In the genomic region with DNA sequence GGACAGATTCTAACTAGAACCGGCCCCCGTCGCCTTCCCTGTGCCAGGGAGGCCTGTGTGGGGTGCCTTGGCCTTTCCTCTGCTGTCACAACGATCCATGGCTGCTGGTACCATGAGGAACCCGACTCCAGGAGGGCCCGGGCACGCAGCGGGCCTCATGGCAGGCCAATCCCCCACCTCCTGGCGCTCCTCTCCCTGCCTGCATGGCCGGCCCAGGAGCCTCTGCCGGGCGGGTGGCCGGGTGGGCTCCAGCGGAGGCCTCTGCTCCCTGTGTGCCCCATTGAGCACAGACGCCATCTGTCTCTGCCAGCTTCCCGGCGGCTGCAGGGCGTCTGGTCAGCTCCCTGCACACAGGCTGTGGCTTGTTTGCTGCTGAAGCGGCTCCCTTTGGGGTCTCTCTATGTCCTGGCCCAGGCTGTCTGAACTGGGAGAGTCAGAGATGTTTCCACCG, we compare ENCODE assay signal across 22 cellular contexts.
DNase-seq lines count a peak whose midpoint lies in the region; ATAC-seq, FAIRE-seq and TF ChIP-seq lines count a peak whose summit lies in the region.
"Had no signal": no experiment of that assay in that cellular context is flagged by ENCODE, and none has a peak within 500 bp of the region (broad histone marks: within the 10 kb centered on the region; RNA-seq: fewer than 3 reads in every experiment).

No MANE protein-coding gene starts in this region.

- H3K23me2 ChIP-seq in H1 (ENCODE audit: low read depth, low read length) = no peaks in the 10 kb centered on the region

- H2BK15ac ChIP-seq in IMR-90 (ENCODE audit: low read depth, low read length) (no peak overlapping the region), H1 (ENCODE audit: low read length) (no peak overlapping the region)

- H3K9me1 ChIP-seq in IMR-90 (ENCODE audit: insufficient read depth, low read length) = no peaks in the 10 kb centered on the region

- no peak for TF ChIP-seq EP300 in H1 (IDR thresholded peaks at IDR 0.05; ENCODE audit: borderline replicate concordance in 1 of 2, low read depth in 2 of 2, low read length in 2 of 2)

- H4K5ac ChIP-seq in IMR-90 (ENCODE audit: low read depth, low read length) (no peak overlapping the region), H1 (ENCODE audit: insufficient read length, low read depth, low read length) (no peak overlapping the region)

- H3K36me3 ChIP-seq in IMR-90 (ENCODE audit: control insufficient read depth, insufficient read depth, low read length) (no peaks in the 10 kb centered on the region), H1 (ENCODE audit: control insufficient read depth in 2 of 4, insufficient read depth in 4 of 4, low read length in 3 of 4) (no peaks in the 10 kb centered on the region)

- dilution Hi-C loops in IMR-90 (cut with HindIII; ENCODE audit: low sequenced_read_pairs, unreplicated experiment) = no loop called here

- H3K14ac ChIP-seq in IMR-90 (replicated peaks; ENCODE audit: low read depth, low read length) = no peak overlapping the region
- no peak overlapping the region for H3K14ac ChIP-seq in H1 (ENCODE audit: insufficient read length)

- H2AK5ac ChIP-seq in IMR-90 (ENCODE audit: low read depth, low read length) = no peak overlapping the region
- H2AK5ac ChIP-seq in H1 (ENCODE audit: low read depth, low read length) = no peak overlapping the region

- POLR2A ChIA-PET in IMR-90 (lab: Charles Lee; ENCODE audit: unreplicated experiment) = no interaction called here
- POLR2A ChIA-PET in H1 (lab: Charles Lee; ENCODE audit: partially characterized antibody) = no interaction called here

- H3K27ac ChIP-seq in IMR-90 (ENCODE audit: insufficient read depth, low read length) (no peak overlapping the region), H1 (ENCODE audit: low read depth, low read length) (no peak overlapping the region)
- H3K27ac ChIP-seq: body of pancreas had no signal

- H3K79me1 ChIP-seq in IMR-90 (ENCODE audit: low read depth in 1 of 2, low read length in 2 of 2) (no peaks in the 10 kb centered on the region), H1 (ENCODE audit: low read depth, low read length) (no peaks in the 10 kb centered on the region)

- H2BK20ac ChIP-seq in IMR-90 (ENCODE audit: low read depth, low read length) (no peak overlapping the region), H1 (ENCODE audit: low read length) (no peak overlapping the region)

- H3K4me3 ChIP-seq in IMR-90 (ENCODE audit: insufficient read depth, low read depth, low read length) (no peak overlapping the region), H1 (ENCODE audit: extremely low read depth in 1 of 4, insufficient read depth in 2 of 4, low read depth in 3 of 4, low read length in 4 of 4) (no peak overlapping the region)
- H3K4me3 ChIP-seq: A549, body of pancreas had no signal

- no peak for FAIRE-seq in H1 (lab: Jason Lieb, UNC)
- FAIRE-seq: A549, kidney, urothelium cell line had no signal

- H3K4me3 Mint-ChIP-seq in activated CD8-positive, alpha-beta memory T cell treated with anti-CD3 and anti-CD28 coated beads, Interleukin-2, amount 10 ng/mL, durations not matched to agents 7 days and 5 days = no peak overlapping the region
- H3K4me3 Mint-ChIP-seq in T-helper 2 cell treated with Interferon-gamma antibody and Interleukin-4, amounts not matched to agents 5 μg/mL and 100 μg/mL, for 36 hours = no peak overlapping the region
- H3K4me3 Mint-ChIP-seq: activated CD8-positive, alpha-beta T cell treated with anti-CD3 and anti-CD28 coated beads for 36 hours; activated naive CD8-positive, alpha-beta T cell treated with anti-CD3 and anti-CD28 coated beads for 36 hours; memory B cell; WTC11 had no signal

- no peak overlapping the region for H3K56ac ChIP-seq in IMR-90 (ENCODE audit: extremely low read depth, insufficient read depth, low read length)
- no peak overlapping the region for H3K56ac ChIP-seq in H1 (replicated peaks; ENCODE audit: insufficient read length, low read depth, low read length)

- H3K18ac ChIP-seq in IMR-90 (ENCODE audit: low read depth, low read length) (no peak overlapping the region), H1 (ENCODE audit: extremely low read depth, low read length) (no peak overlapping the region)

- no peaks in the 10 kb centered on the region for H3K9me3 Mint-ChIP-seq in activated CD8-positive, alpha-beta memory T cell treated with anti-CD3 and anti-CD28 coated beads, Interleukin-2, amount 10 ng/mL, durations not matched to agents 7 days and 5 days (ENCODE audit: low read depth)
- H3K9me3 Mint-ChIP-seq in T-helper 2 cell treated with Interferon-gamma antibody and Interleukin-4, amounts not matched to agents 5 μg/mL and 100 μg/mL, for 36 hours = no peaks in the 10 kb centered on the region
- H3K9me3 Mint-ChIP-seq: activated CD8-positive, alpha-beta T cell treated with anti-CD3 and anti-CD28 coated beads for 36 hours; activated naive CD8-positive, alpha-beta T cell treated with anti-CD3 and anti-CD28 coated beads for 36 hours; activated T-cell treated with anti-CD3 and anti-CD28 coated beads, Interleukin-2, amount 50 U/mL, for 72 hours; memory B cell; WTC11 had no signal

- CTCF ChIA-PET in activated CD8-positive, alpha-beta memory T cell treated with anti-CD3 and anti-CD28 coated beads, Interleukin-2, amount 10 ng/mL, durations not matched to agents 7 days and 5 days (lab: Charles Lee) = no interaction called here
- CTCF ChIA-PET in IMR-90 (lab: Yijun Ruan, JAX) = no interaction called here
- CTCF ChIA-PET in H1 (lab: Charles Lee; ENCODE audit: partially characterized antibody) = interaction anchor here (0.9 to 3.1 kb wide), 4 partner anchors 33 to 269 kb away, joined by 3 to 13 read pairs (median 3); no protein-coding TSS in a partner anchor

- H2BK120ac ChIP-seq in IMR-90 (ENCODE audit: low read depth, low read length) (no peak overlapping the region), H1 (replicated peaks; ENCODE audit: low read depth, low read length) (no peak overlapping the region)

- H3K9me3 ChIP-seq in IMR-90 (ENCODE audit: control insufficient read depth, insufficient read depth, low read length) (no peaks in the 10 kb centered on the region), H1 (ENCODE audit: insufficient read depth in 2 of 2, low read depth in 1 of 2, low read length in 1 of 2) (no peaks in the 10 kb centered on the region)
- H3K9me3 ChIP-seq: A549, body of pancreas had no signal

- no peak overlapping the region for H2BK5ac ChIP-seq in IMR-90 (ENCODE audit: low read depth, low read length, poor library complexity, severe bottlenecking)
- no peak overlapping the region for H2BK5ac ChIP-seq in H1 (ENCODE audit: low read depth, low read length)

- H4K91ac ChIP-seq in IMR-90 (ENCODE audit: insufficient read depth, low read depth, low read length) = no peak overlapping the region
- H4K91ac ChIP-seq in H1 (replicated peaks; ENCODE audit: insufficient read length, low read length) = no peak overlapping the region

- H4K20me1 ChIP-seq in IMR-90 (ENCODE audit: insufficient read depth, low read length) (no peaks in the 10 kb centered on the region), H1 (replicated peaks in 1 of 2; ENCODE audit: control insufficient read depth in 1 of 2, insufficient read depth in 2 of 2, low read length in 2 of 2) (no peaks in the 10 kb centered on the region)

- in situ Hi-C loops in IMR-90 (cut with MboI; ENCODE audit: low sequenced_read_pairs) = no loop called here

- no peaks in the 10 kb centered on the region for H3K79me2 ChIP-seq in H1 (ENCODE audit: control insufficient read depth in 1 of 2, insufficient read depth in 2 of 2, low read length in 2 of 2)

- H2AFZ ChIP-seq in IMR-90 (replicated peaks; ENCODE audit: low read length, poor library complexity) (no peak overlapping the region), H1 (ENCODE audit: low read length) (no peak overlapping the region)

- H3K36me3 Mint-ChIP-seq in activated CD8-positive, alpha-beta memory T cell treated with anti-CD3 and anti-CD28 coated beads, Interleukin-2, amount 10 ng/mL, durations not matched to agents 7 days and 5 days = no peaks in the 10 kb centered on the region
- no peaks in the 10 kb centered on the region for H3K36me3 Mint-ChIP-seq in T-helper 2 cell treated with Interferon-gamma antibody and Interleukin-4, amounts not matched to agents 5 μg/mL and 100 μg/mL, for 36 hours (ENCODE audit: low read depth)
- H3K36me3 Mint-ChIP-seq: activated naive CD8-positive, alpha-beta T cell treated with anti-CD3 and anti-CD28 coated beads for 36 hours; memory B cell; WTC11 had no signal

- TF ChIP-seq CTCF in IMR-90 (conservative IDR thresholded peaks at IDR 0.05; ENCODE audit: low read depth, low read length) (no peak), H1 (IDR thresholded peaks at IDR 0.05; ENCODE audit: control extremely low read depth in 1 of 3, insufficient read depth in 1 of 3, low read depth in 1 of 3, low read length in 3 of 3) (no peak)

- 71% methylated on average over 16 of the region's 20 CpGs; no CpG with 5 or more reads in 1 of the 2 experiments for WGBS in IMR-90 (ENCODE audit: extremely low coverage in 2 of 2, insufficient read length in 1 of 2), 2 experiments
- 89% methylated on average over 19 of the region's 20 CpGs; no CpG with 5 or more reads in 1 of the 2 experiments for WGBS in H1 (ENCODE audit: extremely low coverage in 1 of 2, insufficient coverage in 1 of 2, insufficient read length in 1 of 2, insufficient replicate concordance in 2 of 2, low coverage in 1 of 2, low lambda C conversion rate in 2 of 2, missing lambda C conversion rate in 1 of 2), 2 experiments

- H3K27me3 Mint-ChIP-seq in activated CD8-positive, alpha-beta memory T cell treated with anti-CD3 and anti-CD28 coated beads, Interleukin-2, amount 10 ng/mL, durations not matched to agents 7 days and 5 days = no peaks in the 10 kb centered on the region
- H3K27me3 Mint-ChIP-seq in T-helper 2 cell treated with Interferon-gamma antibody and Interleukin-4, amounts not matched to agents 5 μg/mL and 100 μg/mL, for 36 hours (ENCODE audit: low read depth) = no peaks in the 10 kb centered on the region
- H3K27me3 Mint-ChIP-seq: activated CD8-positive, alpha-beta T cell treated with anti-CD3 and anti-CD28 coated beads for 36 hours; activated naive CD8-positive, alpha-beta T cell treated with anti-CD3 and anti-CD28 coated beads for 36 hours; memory B cell had no signal

- H2BK12ac ChIP-seq in H1 (ENCODE audit: low read depth, low read length) = no peak overlapping the region

- no peak overlapping the region for H3K4me2 ChIP-seq in IMR-90 (ENCODE audit: low read depth, low read length)
- H3K4me2 ChIP-seq in H1 (ENCODE audit: insufficient read depth in 1 of 2, low read depth in 2 of 2, low read length in 2 of 2) = no peak overlapping the region
- H3K4me2 ChIP-seq: A549 had no signal

- H3K9ac ChIP-seq in IMR-90 (ENCODE audit: low read depth, low read length) (no peak overlapping the region), H1 (replicated peaks in 1 of 4; ENCODE audit: extremely low read depth in 1 of 4, low read depth in 3 of 4, low read length in 3 of 4) (no peak overlapping the region)

- H4K8ac ChIP-seq in IMR-90 (ENCODE audit: low read depth in 2 of 2, low read length in 2 of 2) (no peak overlapping the region), H1 (ENCODE audit: extremely low read depth, insufficient read depth, low read length) (peak overlapping the region; percentile 3; the same call in 1 of the 2 replicates)

- no peak overlapping the region; the same call in 1 of the 2 replicates for H3K4ac ChIP-seq in IMR-90 (ENCODE audit: low read depth, low read length)
- no peak overlapping the region for H3K4ac ChIP-seq in H1 (replicated peaks; ENCODE audit: insufficient read length, low read depth, low read length)

- no peak overlapping the region for H3K27ac Mint-ChIP-seq in activated CD8-positive, alpha-beta memory T cell treated with anti-CD3 and anti-CD28 coated beads, Interleukin-2, amount 10 ng/mL, durations not matched to agents 7 days and 5 days
- H3K27ac Mint-ChIP-seq in T-helper 2 cell treated with Interferon-gamma antibody and Interleukin-4, amounts not matched to agents 5 μg/mL and 100 μg/mL, for 36 hours = no peak overlapping the region
- H3K27ac Mint-ChIP-seq: activated CD8-positive, alpha-beta T cell treated with anti-CD3 and anti-CD28 coated beads for 36 hours; activated naive CD8-positive, alpha-beta T cell treated with anti-CD3 and anti-CD28 coated beads for 36 hours; activated T-cell treated with anti-CD3 and anti-CD28 coated beads, Interleukin-2, amount 50 U/mL, for 72 hours; memory B cell; WTC11 had no signal

- intact Hi-C loops in IMR-90 (cut with micrococcal nuclease) = no loop called here

- no TSS peak for BruUV-seq in IMR-90 (replicated peaks; lab: Mats Ljungman, UMichigan)

- TF ChIP-seq RAD21 in IMR-90 (IDR thresholded peaks at IDR 0.05; ENCODE audit: low read length) (no peak), H1 (IDR thresholded peaks at IDR 0.05 in 1 of 2, conservative IDR thresholded peaks at IDR 0.05 in 1 of 2; ENCODE audit: low read depth in 2 of 2, low read length in 2 of 2) (no peak)

- H3K4me1 ChIP-seq in IMR-90 (ENCODE audit: control insufficient read depth, insufficient read depth, low read length) (0 out of 2 replicates have a peak, but pooled peaks cover 2% of the 10 kb centered on the region), H1 (replicated peaks in 1 of 4; ENCODE audit: control insufficient read depth in 3 of 4, insufficient read depth in 4 of 4, low read length in 3 of 4) (peaks cover 0 to 7% (median 0%) of the 10 kb centered on the region in 4 experiments; a peak in 2 of 7 replicates)
- H3K4me1 ChIP-seq: body of pancreas had no signal

- no peaks in the 10 kb centered on the region for H3K4me1 Mint-ChIP-seq in activated CD8-positive, alpha-beta memory T cell treated with anti-CD3 and anti-CD28 coated beads, Interleukin-2, amount 10 ng/mL, durations not matched to agents 7 days and 5 days
- no peaks in the 10 kb centered on the region for H3K4me1 Mint-ChIP-seq in T-helper 2 cell treated with Interferon-gamma antibody and Interleukin-4, amounts not matched to agents 5 μg/mL and 100 μg/mL, for 36 hours (ENCODE audit: low read depth)
- H3K4me1 Mint-ChIP-seq: activated naive CD8-positive, alpha-beta T cell treated with anti-CD3 and anti-CD28 coated beads for 36 hours; memory B cell had no signal

- DNase-seq in activated CD8-positive, alpha-beta memory T cell treated with anti-CD3 and anti-CD28 coated beads, Interleukin-2, amount 50 U/mL, for 4 hours = peak; percentile 5
- no peak for DNase-seq in activated CD8-positive, alpha-beta memory T cell treated with anti-CD3 and anti-CD28 coated beads, Interleukin-2, amount 10 ng/mL, durations not matched to agents 7 days and 5 days
- no peak for DNase-seq in IMR-90
- no peak for DNase-seq in H1 (ENCODE audit: low read depth in 1 of 2, low spot score in 2 of 2)
- peak; percentile 66 for DNase-seq in retina
- DNase-seq in T-helper 2 cell treated with Interferon-gamma antibody and Interleukin-4, amounts not matched to agents 5 μg/mL and 100 μg/mL, for 36 hours (ENCODE audit: low spot score) = no peak
- DNase-seq in NCI-H82 treated with DMSO at 0.1 percent for 48 hours (lab: John Stamatoyannopoulos, UW; ENCODE audit: unreplicated experiment) = no peak
- DNase-seq in NCI-H446 treated with DMSO at 0.1 percent for 48 hours (lab: John Stamatoyannopoulos, UW) = no peak
- DNase-seq: activated CD8-positive, alpha-beta T cell treated with anti-CD3 and anti-CD28 coated beads for 36 hours; activated naive CD8-positive, alpha-beta T cell treated with anti-CD3 and anti-CD28 coated beads for 36 hours; activated T-cell treated with anti-CD3 and anti-CD28 coated beads, Interleukin-2, amount 50 U/mL, for 72 hours; NCI-H1694; NCI-H226; PC-3; stimulated activated CD4-positive, alpha-beta T cell treated with anti-CD3 and anti-CD28 coated beads, Interleukin-15, amount 100 ng/mL, for 24 hours; T-helper 9 cell had no signal

- no peak for ATAC-seq in activated CD8-positive, alpha-beta memory T cell treated with anti-CD3 and anti-CD28 coated beads, Interleukin-2, amount 10 ng/mL, durations not matched to agents 7 days and 5 days
- ATAC-seq in IMR-90 (ENCODE audit: low read depth) = peak; percentile 24
- ATAC-seq: A549; activated CD8-positive, alpha-beta T cell treated with anti-CD3 and anti-CD28 coated beads for 36 hours; activated T-cell treated with anti-CD3 and anti-CD28 coated beads, Interleukin-2, amount 50 U/mL, for 72 hours; body of pancreas; PC-3; WTC11 had no signal

- H3K23ac ChIP-seq in IMR-90 (ENCODE audit: low read depth, low read length) = no peak overlapping the region
- H3K23ac ChIP-seq in H1 (ENCODE audit: insufficient read length) = no peak overlapping the region

- TF ChIP-seq POLR2A in IMR-90 (IDR thresholded peaks at IDR 0.05; ENCODE audit: low read depth, low read length) = no peak
- no peak for TF ChIP-seq POLR2A in H1 (IDR thresholded peaks at IDR 0.05; ENCODE audit: control extremely low read depth in 1 of 2, low read depth in 2 of 2, low read length in 2 of 2)

- H3K27me3 ChIP-seq in IMR-90 (ENCODE audit: control insufficient read depth, insufficient read depth, low read length) (no peaks in the 10 kb centered on the region), H1 (replicated peaks in 1 of 4; ENCODE audit: control insufficient read depth in 3 of 4, extremely low read depth in 1 of 4, insufficient read depth in 3 of 4, low read length in 3 of 4) (no peaks in the 10 kb centered on the region)
- H3K27me3 ChIP-seq: body of pancreas had no signal

- H2AK9ac ChIP-seq in IMR-90 (replicated peaks; ENCODE audit: low read depth, low read length, poor library complexity) = no peak overlapping the region

Comparison
In these comparisons a context has a peak if more than half of its experiments do, and no peak if none do; other contexts are left out.
1. DNase-seq: peak in activated CD8-positive, alpha-beta memory T cell treated with anti-CD3 and anti-CD28 coated beads, Interleukin-2, amount 50 U/mL, for 4 hours (single experiment) and retina (single experiment); none in activated CD8-positive, alpha-beta memory T cell treated with anti-CD3 and anti-CD28 coated beads, Interleukin-2, amount 10 ng/mL, durations not matched to agents 7 days and 5 days (single experiment), IMR-90 (single experiment), H1 (0 of 2), T-helper 2 cell treated with Interferon-gamma antibody and Interleukin-4, amounts not matched to agents 5 μg/mL and 100 μg/mL, for 36 hours (single experiment), NCI-H82 treated with DMSO at 0.1 percent for 48 hours (single experiment) and NCI-H446 treated with DMSO at 0.1 percent for 48 hours (single experiment).